In the genomic region with DNA sequence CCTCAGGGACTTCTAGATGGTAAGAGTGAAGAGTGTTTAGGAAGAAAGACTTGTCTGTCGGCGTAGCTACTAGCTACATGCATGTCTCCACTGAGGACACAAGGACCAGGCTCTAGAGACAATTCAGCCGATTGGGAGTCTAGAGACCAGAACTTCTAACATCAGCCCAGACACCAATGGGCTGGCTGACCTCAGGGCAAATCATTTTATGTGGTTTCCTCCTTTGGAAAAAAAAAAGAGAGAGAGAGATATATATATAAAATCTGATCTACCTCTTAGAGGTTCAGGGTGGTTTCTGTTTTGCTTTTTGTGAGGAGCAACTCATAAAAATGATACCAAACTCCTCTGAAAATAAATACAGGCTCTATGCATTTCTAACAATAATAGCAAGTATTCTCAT, we compare ENCODE assay signal across 1 cellular context.
TF ChIP-seq lines count a peak whose summit lies in the region.

No MANE protein-coding gene starts in this region.

TF ChIP-seq in GM12878, 131 proteins besides CTCF, POLR2A, EP300 and RAD21 (continued from another document):
- TF ChIP-seq, protein P1, sequence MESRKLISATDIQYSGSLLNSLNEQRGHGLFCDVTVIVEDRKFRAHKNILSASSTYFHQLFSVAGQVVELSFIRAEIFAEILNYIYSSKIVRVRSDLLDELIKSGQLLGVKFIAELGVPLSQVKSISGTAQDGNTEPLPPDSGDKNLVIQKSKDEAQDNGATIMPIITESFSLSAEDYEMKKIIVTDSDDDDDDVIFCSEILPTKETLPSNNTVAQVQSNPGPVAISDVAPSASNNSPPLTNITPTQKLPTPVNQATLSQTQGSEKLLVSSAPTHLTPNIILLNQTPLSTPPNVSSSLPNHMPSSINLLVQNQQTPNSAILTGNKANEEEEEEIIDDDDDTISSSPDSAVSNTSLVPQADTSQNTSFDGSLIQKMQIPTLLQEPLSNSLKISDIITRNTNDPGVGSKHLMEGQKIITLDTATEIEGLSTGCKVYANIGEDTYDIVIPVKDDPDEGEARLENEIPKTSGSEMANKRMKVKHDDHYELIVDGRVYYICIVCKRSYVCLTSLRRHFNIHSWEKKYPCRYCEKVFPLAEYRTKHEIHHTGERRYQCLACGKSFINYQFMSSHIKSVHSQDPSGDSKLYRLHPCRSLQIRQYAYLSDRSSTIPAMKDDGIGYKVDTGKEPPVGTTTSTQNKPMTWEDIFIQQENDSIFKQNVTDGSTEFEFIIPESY (IDR thresholded peaks at IDR 0.05), result no peak
- TF ChIP-seq, protein P2, sequence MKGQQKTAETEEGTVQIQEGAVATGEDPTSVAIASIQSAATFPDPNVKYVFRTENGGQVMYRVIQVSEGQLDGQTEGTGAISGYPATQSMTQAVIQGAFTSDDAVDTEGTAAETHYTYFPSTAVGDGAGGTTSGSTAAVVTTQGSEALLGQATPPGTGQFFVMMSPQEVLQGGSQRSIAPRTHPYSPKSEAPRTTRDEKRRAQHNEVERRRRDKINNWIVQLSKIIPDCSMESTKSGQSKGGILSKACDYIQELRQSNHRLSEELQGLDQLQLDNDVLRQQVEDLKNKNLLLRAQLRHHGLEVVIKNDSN (IDR thresholded peaks at IDR 0.05; ENCODE audit: borderline replicate concordance, extremely low read length, insufficient read depth, low read depth, low read length), result no peak
- TF ChIP-seq SPI1 (IDR thresholded peaks at IDR 0.05; ENCODE audit: borderline replicate concordance, insufficient read depth, low read depth, low read length) (no peak), KDM1A (IDR thresholded peaks at IDR 0.05; ENCODE audit: borderline replicate concordance) (no peak), GATAD2B (conservative IDR thresholded peaks at IDR 0.05; ENCODE audit: low read depth) (no peak), YBX1 (IDR thresholded peaks at IDR 0.05) (no peak), JUND (IDR thresholded peaks at IDR 0.05; ENCODE audit: low read depth, low read length) (no peak), RCOR1 (conservative IDR thresholded peaks at IDR 0.05; ENCODE audit: low read depth, low read length) (no peak), BACH1 (IDR thresholded peaks at IDR 0.05; ENCODE audit: borderline replicate concordance) (no peak), MTA3 (IDR thresholded peaks at IDR 0.05; ENCODE audit: borderline replicate concordance, low read length) (peak; percentile 32; the same call in 1 of the 2 replicates), ASH2L (IDR thresholded peaks at IDR 0.05; ENCODE audit: borderline replicate concordance, low read depth) (no peak), POU2F2 (IDR thresholded peaks at IDR 0.05; ENCODE audit: borderline replicate concordance, low read depth, low read length) (peak; percentile 48; the same call in 1 of the 3 replicates), SIN3A (IDR thresholded peaks at IDR 0.05; ENCODE audit: low read depth, low read length) (no peak), ZNF207 (IDR thresholded peaks at IDR 0.05; ENCODE audit: borderline replicate concordance) (no peak), KAT2A (conservative IDR thresholded peaks at IDR 0.05; ENCODE audit: control insufficient read depth, low read depth, low read length) (no peak), BCL11A (IDR thresholded peaks at IDR 0.05; ENCODE audit: low read depth, low read length) (no peak), ZNF622 (IDR thresholded peaks at IDR 0.05) (no peak), MYC (IDR thresholded peaks at IDR 0.05; ENCODE audit: insufficient read depth, insufficient read length, insufficient replicate concordance, low read length, severe bottlenecking) (no peak), EED (IDR thresholded peaks at IDR 0.05; ENCODE audit: low read depth) (peak; percentile 52; the same call in 1 of the 2 replicates), IKZF1 (conservative IDR thresholded peaks at IDR 0.05) (no peak), BHLHE40 (IDR thresholded peaks at IDR 0.05; ENCODE audit: borderline replicate concordance in 1 of 2, low read depth in 2 of 2, low read length in 1 of 2) (no peak), RUNX3 (IDR thresholded peaks at IDR 0.05; ENCODE audit: low read length) (peak; percentile 76), SUZ12 (IDR thresholded peaks at IDR 0.05; ENCODE audit: unreplicated experiment) (no peak), POLR2AphosphoS5 (IDR thresholded peaks at IDR 0.05; ENCODE audit: low read length) (no peak), POLR2AphosphoS2 (IDR thresholded peaks at IDR 0.05; ENCODE audit: low read depth, low read length) (no peak), CHD1 (IDR thresholded peaks at IDR 0.05; ENCODE audit: low read depth, low read length) (no peak), SMARCA5 (IDR thresholded peaks at IDR 0.05) (no peak), RFX5 (IDR thresholded peaks at IDR 0.05; ENCODE audit: low read depth, low read length) (no peak), TAF1 (IDR thresholded peaks at IDR 0.05; ENCODE audit: borderline replicate concordance, low read depth, low read length) (no peak), NRF1 (conservative IDR thresholded peaks at IDR 0.05; ENCODE audit: low read depth, low read length) (no peak), STAT3 (IDR thresholded peaks at IDR 0.05; ENCODE audit: low read depth, low read length) (no peak), IKZF2 (IDR thresholded peaks at IDR 0.05) (no peak), CBX3 (IDR thresholded peaks at IDR 0.05; ENCODE audit: borderline replicate concordance, low read depth) (no peak), TCF12 (IDR thresholded peaks at IDR 0.05; ENCODE audit: low read depth, low read length) (no peak)
- TF ChIP-seq, protein P3, sequence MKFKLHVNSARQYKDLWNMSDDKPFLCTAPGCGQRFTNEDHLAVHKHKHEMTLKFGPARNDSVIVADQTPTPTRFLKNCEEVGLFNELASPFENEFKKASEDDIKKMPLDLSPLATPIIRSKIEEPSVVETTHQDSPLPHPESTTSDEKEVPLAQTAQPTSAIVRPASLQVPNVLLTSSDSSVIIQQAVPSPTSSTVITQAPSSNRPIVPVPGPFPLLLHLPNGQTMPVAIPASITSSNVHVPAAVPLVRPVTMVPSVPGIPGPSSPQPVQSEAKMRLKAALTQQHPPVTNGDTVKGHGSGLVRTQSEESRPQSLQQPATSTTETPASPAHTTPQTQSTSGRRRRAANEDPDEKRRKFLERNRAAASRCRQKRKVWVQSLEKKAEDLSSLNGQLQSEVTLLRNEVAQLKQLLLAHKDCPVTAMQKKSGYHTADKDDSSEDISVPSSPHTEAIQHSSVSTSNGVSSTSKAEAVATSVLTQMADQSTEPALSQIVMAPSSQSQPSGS (IDR thresholded peaks at IDR 0.05; ENCODE audit: low read length), result no peak; the same call in 1 of the 2 replicates
- TF ChIP-seq, protein P4, sequence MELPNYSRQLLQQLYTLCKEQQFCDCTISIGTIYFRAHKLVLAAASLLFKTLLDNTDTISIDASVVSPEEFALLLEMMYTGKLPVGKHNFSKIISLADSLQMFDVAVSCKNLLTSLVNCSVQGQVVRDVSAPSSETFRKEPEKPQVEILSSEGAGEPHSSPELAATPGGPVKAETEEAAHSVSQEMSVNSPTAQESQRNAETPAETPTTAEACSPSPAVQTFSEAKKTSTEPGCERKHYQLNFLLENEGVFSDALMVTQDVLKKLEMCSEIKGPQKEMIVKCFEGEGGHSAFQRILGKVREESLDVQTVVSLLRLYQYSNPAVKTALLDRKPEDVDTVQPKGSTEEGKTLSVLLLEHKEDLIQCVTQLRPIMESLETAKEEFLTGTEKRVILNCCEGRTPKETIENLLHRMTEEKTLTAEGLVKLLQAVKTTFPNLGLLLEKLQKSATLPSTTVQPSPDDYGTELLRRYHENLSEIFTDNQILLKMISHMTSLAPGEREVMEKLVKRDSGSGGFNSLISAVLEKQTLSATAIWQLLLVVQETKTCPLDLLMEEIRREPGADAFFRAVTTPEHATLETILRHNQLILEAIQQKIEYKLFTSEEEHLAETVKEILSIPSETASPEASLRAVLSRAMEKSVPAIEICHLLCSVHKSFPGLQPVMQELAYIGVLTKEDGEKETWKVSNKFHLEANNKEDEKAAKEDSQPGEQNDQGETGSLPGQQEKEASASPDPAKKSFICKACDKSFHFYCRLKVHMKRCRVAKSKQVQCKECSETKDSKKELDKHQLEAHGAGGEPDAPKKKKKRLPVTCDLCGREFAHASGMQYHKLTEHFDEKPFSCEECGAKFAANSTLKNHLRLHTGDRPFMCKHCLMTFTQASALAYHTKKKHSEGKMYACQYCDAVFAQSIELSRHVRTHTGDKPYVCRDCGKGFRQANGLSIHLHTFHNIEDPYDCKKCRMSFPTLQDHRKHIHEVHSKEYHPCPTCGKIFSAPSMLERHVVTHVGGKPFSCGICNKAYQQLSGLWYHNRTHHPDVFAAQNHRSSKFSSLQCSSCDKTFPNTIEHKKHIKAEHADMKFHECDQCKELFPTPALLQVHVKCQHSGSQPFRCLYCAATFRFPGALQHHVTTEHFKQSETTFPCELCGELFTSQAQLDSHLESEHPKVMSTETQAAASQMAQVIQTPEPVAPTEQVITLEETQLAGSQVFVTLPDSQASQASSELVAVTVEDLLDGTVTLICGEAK (IDR thresholded peaks at IDR 0.05; ENCODE audit: borderline replicate concordance), result no peak
- TF ChIP-seq, protein P5, sequence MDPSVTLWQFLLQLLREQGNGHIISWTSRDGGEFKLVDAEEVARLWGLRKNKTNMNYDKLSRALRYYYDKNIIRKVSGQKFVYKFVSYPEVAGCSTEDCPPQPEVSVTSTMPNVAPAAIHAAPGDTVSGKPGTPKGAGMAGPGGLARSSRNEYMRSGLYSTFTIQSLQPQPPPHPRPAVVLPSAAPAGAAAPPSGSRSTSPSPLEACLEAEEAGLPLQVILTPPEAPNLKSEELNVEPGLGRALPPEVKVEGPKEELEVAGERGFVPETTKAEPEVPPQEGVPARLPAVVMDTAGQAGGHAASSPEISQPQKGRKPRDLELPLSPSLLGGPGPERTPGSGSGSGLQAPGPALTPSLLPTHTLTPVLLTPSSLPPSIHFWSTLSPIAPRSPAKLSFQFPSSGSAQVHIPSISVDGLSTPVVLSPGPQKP (IDR thresholded peaks at IDR 0.05; ENCODE audit: low read depth, low read length), result no peak
- TF ChIP-seq, protein P6, sequence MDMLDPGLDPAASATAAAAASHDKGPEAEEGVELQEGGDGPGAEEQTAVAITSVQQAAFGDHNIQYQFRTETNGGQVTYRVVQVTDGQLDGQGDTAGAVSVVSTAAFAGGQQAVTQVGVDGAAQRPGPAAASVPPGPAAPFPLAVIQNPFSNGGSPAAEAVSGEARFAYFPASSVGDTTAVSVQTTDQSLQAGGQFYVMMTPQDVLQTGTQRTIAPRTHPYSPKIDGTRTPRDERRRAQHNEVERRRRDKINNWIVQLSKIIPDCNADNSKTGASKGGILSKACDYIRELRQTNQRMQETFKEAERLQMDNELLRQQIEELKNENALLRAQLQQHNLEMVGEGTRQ (IDR thresholded peaks at IDR 0.05; ENCODE audit: borderline replicate concordance, low read depth, low read length), result no peak
- TF ChIP-seq, protein P7, sequence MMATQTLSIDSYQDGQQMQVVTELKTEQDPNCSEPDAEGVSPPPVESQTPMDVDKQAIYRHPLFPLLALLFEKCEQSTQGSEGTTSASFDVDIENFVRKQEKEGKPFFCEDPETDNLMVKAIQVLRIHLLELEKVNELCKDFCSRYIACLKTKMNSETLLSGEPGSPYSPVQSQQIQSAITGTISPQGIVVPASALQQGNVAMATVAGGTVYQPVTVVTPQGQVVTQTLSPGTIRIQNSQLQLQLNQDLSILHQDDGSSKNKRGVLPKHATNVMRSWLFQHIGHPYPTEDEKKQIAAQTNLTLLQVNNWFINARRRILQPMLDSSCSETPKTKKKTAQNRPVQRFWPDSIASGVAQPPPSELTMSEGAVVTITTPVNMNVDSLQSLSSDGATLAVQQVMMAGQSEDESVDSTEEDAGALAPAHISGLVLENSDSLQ (IDR thresholded peaks at IDR 0.05), result no peak
